8 cellular contexts compared by ENCODE assay signal in the genomic region with DNA sequence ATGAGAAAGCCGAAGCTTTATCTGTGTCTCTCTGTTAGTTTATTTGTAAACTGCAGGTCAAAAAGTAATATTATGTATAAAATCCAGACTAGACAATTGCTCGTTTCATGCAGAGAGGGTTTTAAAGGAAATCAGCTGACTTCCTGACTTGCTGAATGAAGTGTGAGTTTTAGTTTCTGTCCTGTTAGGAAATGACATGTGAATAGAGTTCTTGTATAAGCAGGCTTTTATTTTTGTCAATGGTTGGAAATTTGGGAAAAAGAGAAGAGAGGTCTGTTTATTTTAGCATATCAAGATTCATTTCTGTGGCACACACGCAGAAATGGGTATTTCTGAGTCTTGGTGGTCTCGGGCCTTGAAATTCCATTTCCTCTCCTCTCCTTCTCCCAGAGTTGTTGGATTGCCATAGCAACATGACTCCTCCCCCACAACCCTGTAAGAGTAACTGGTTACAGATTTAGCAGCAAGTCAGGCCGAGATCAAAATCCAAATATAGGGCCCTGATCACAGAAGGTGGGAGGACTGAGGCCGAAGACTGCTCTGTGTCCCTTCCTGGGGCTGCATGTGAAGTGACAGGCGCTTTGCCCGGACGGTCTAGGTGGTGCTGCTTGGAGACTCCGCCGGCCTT.
DNase-seq lines count a peak whose midpoint lies in the region; ATAC-seq and TF ChIP-seq lines count a peak whose summit lies in the region.

No MANE protein-coding gene starts in this region.

- CTCF ChIA-PET in MCF 10A (lab: Yijun Ruan, JAX): interaction anchor here (1.1 to 1.7 kb wide), 2 partner anchors 8 to 41 kb away, joined by 4 read pairs; no protein-coding TSS in a partner anchor

- TF ChIP-seq CTCF in breast epithelium (IDR thresholded peaks at IDR 0.05) (no peak), MCF 10A (IDR thresholded peaks at IDR 0.05; ENCODE audit: unreplicated experiment) (no peak), progenitor cell of endocrine pancreas (IDR thresholded peaks at IDR 0.05; ENCODE audit: unreplicated experiment) (no peak)

- no peaks in the 10 kb centered on the region for H3K9me3 ChIP-seq in breast epithelium

- H3K4me1 ChIP-seq in breast epithelium: no peaks in the 10 kb centered on the region

- DNase-seq in breast epithelium (ENCODE audit: low spot score in 2 of 2) (no peak), MCF 10A (ENCODE audit: unreplicated experiment) (no peak), glomerular endothelial cell (ENCODE audit: extremely low read depth, low read depth, low spot score) (peak; percentile 63), progenitor cell of endocrine pancreas (ENCODE audit: low spot score, unreplicated experiment) (no peak), NCI-H526 treated with DMSO at 0.1 percent for 48 hours (lab: John Stamatoyannopoulos, UW) (no peak), NCI-H82 treated with DMSO at 0.1 percent for 48 hours (lab: John Stamatoyannopoulos, UW; ENCODE audit: unreplicated experiment) (no peak)
- peak; percentile 21 to 33 for DNase-seq in activated T-cell treated with anti-CD3 and anti-CD28 coated beads, Interleukin-2, amount 50 U/mL, for 72 hours

- H3K36me3 Mint-ChIP-seq in MCF 10A (ENCODE audit: insufficient read depth, unreplicated experiment) (peaks cover 7% of the 10 kb centered on the region), progenitor cell of endocrine pancreas (ENCODE audit: insufficient read depth) (no peaks in the 10 kb centered on the region)
- H3K36me3 Mint-ChIP-seq in activated T-cell treated with anti-CD3 and anti-CD28 coated beads, Interleukin-2, amount 50 U/mL, for 72 hours (ENCODE audit: insufficient read depth in 2 of 2): peaks cover 3% of the 10 kb centered on the region in 2 donors

- H3K4me1 Mint-ChIP-seq in MCF 10A (ENCODE audit: insufficient read depth, unreplicated experiment): peaks cover 17% of the 10 kb centered on the region
- peaks cover 40% of the 10 kb centered on the region for H3K4me1 Mint-ChIP-seq in activated T-cell treated with anti-CD3 and anti-CD28 coated beads, Interleukin-2, amount 50 U/mL, for 72 hours (ENCODE audit: low read depth)
- peaks cover 27% of the 10 kb centered on the region for H3K4me1 Mint-ChIP-seq in progenitor cell of endocrine pancreas (ENCODE audit: low read depth)

- H3K36me3 ChIP-seq in breast epithelium: no peaks in the 10 kb centered on the region

- POLR2A ChIA-PET in MCF 10A (lab: Yijun Ruan, JAX): interaction anchor here (1.4 to 2.6 kb wide), 2 partner anchors 27 to 59 kb away, joined by 4 to 9 read pairs; no protein-coding TSS in a partner anchor

- H3K4me3 Mint-ChIP-seq in MCF 10A (ENCODE audit: unreplicated experiment) (no peak overlapping the region), progenitor cell of endocrine pancreas (ENCODE audit: low read depth) (no peak overlapping the region)
- H3K4me3 Mint-ChIP-seq in activated T-cell treated with anti-CD3 and anti-CD28 coated beads, Interleukin-2, amount 50 U/mL, for 72 hours: peak overlapping the region; percentile 72 to 92

- TF ChIP-seq POLR2A in breast epithelium (IDR thresholded peaks at IDR 0.05): no peak

- H3K9me3 Mint-ChIP-seq in MCF 10A (ENCODE audit: unreplicated experiment): peaks cover 7% of the 10 kb centered on the region
- peaks cover 6% of the 10 kb centered on the region in 2 donors for H3K9me3 Mint-ChIP-seq in activated T-cell treated with anti-CD3 and anti-CD28 coated beads, Interleukin-2, amount 50 U/mL, for 72 hours
- peaks cover 4% of the 10 kb centered on the region for H3K9me3 Mint-ChIP-seq in progenitor cell of endocrine pancreas (ENCODE audit: low read depth)

- intact Hi-C loops in breast epithelium (cut with DNase I; ENCODE audit: low total_unique reads) (no loop called here), MCF 10A (cut with micrococcal nuclease) (no loop called here)

- BruUV-seq in MCF 10A (replicated peaks; lab: Mats Ljungman, UMichigan): no TSS peak

- ATAC-seq in HG03378 (IDR thresholded peaks at IDR 0.05; ENCODE audit: unreplicated experiment): peak; percentile 73
- peak; percentile 65 to 71 for ATAC-seq in activated T-cell treated with anti-CD3 and anti-CD28 coated beads, Interleukin-2, amount 50 U/mL, for 72 hours (replicated peaks in 1 of 2)

- H3K27ac ChIP-seq in breast epithelium: peak overlapping the region; percentile 24 to 84

- peak overlapping the region in 2 of 3 donors; percentile 23 to 32 for H3K4me3 ChIP-seq in breast epithelium

- no peaks in the 10 kb centered on the region for H3K27me3 ChIP-seq in breast epithelium

- H3K27me3 Mint-ChIP-seq in MCF 10A (ENCODE audit: insufficient read depth, unreplicated experiment): no peaks in the 10 kb centered on the region
- H3K27me3 Mint-ChIP-seq in activated T-cell treated with anti-CD3 and anti-CD28 coated beads, Interleukin-2, amount 50 U/mL, for 72 hours (ENCODE audit: low read depth): no peaks in the 10 kb centered on the region
- no peaks in the 10 kb centered on the region for H3K27me3 Mint-ChIP-seq in progenitor cell of endocrine pancreas

- H3K27ac Mint-ChIP-seq in MCF 10A (ENCODE audit: low read depth, unreplicated experiment): no peak overlapping the region
- H3K27ac Mint-ChIP-seq in activated T-cell treated with anti-CD3 and anti-CD28 coated beads, Interleukin-2, amount 50 U/mL, for 72 hours: peak overlapping the region; percentile 90
- peak overlapping the region; percentile 9 for H3K27ac Mint-ChIP-seq in progenitor cell of endocrine pancreas

Comparison
In these comparisons a context has a peak if more than half of its experiments do, and no peak if none do; other contexts are left out.
1. DNase-seq: peak in activated T-cell treated with anti-CD3 and anti-CD28 coated beads, Interleukin-2, amount 50 U/mL, for 72 hours (2 of 2) and glomerular endothelial cell (single experiment); none in breast epithelium (0 of 2), MCF 10A (single experiment), progenitor cell of endocrine pancreas (single experiment), NCI-H526 treated with DMSO at 0.1 percent for 48 hours (single experiment) and NCI-H82 treated with DMSO at 0.1 percent for 48 hours (single experiment).
2. H3K4me3 Mint-ChIP-seq: peak in activated T-cell treated with anti-CD3 and anti-CD28 coated beads, Interleukin-2, amount 50 U/mL, for 72 hours (2 of 2); none in MCF 10A (single experiment) and progenitor cell of endocrine pancreas (single experiment).